12 cellular contexts compared by ENCODE assay signal in genomic region chr2:60366178-60366577, GRCh38.
DNase-seq lines count a peak whose midpoint lies in the region; ATAC-seq and TF ChIP-seq lines count a peak whose summit lies in the region.
"Had no signal": no experiment of that assay in that cellular context is flagged by ENCODE, and none has a peak within 500 bp of the region (broad histone marks: within the 10 kb centered on the region; RNA-seq: fewer than 3 reads in every experiment).

No MANE protein-coding gene starts in this region.

- DNase-seq in NCI-H82 (lab: John Stamatoyannopoulos, UW) (peak; percentile 12), NCI-H82 treated with DMSO at 0.1 percent for 48 hours (lab: John Stamatoyannopoulos, UW; ENCODE audit: unreplicated experiment) (no peak), Peyer's patch (peak in 2 of 3 donors; percentile 69 to 74), smooth muscle cell (lab: John Stamatoyannopoulos, UW; ENCODE audit: unreplicated experiment) (no peak)
- DNase-seq in activated CD4-positive, alpha-beta T cell treated with anti-CD3 and anti-CD28 coated beads for 48 hours: no peak
- no peak for DNase-seq in activated CD4-positive, CD25-positive, alpha-beta regulatory T cell (lab: John Stamatoyannopoulos, UW)
- no peak for DNase-seq in activated naive CD4-positive, alpha-beta T cell treated with Interleukin-2 at 50 U/mL for 16 hours
- DNase-seq: activated CD4-positive, alpha-beta T cell treated with anti-CD3 and anti-CD28 coated beads, Interleukin-2, amount 10 ng/mL, durations not matched to agents 7 days and 5 days; GM23248; NCI-H526 treated with DMSO at 0.1 percent for 48 hours; occipital lobe had no signal

- H3K27me3 ChIP-seq in Peyer's patch (no peaks in the 10 kb centered on the region), smooth muscle cell (ENCODE audit: low read depth) (no peaks in the 10 kb centered on the region)

- TF ChIP-seq POLR2A in Peyer's patch (IDR thresholded peaks at IDR 0.05): no peak

- ATAC-seq in HG02943 (IDR thresholded peaks at IDR 0.05; ENCODE audit: low read depth, unreplicated experiment): peak; percentile 63

- no peak overlapping the region for H2AFZ ChIP-seq in smooth muscle cell (ENCODE audit: low read depth)
- H2AFZ ChIP-seq: GM23248 had no signal

- peak overlapping the region; percentile 43 for H3K4me2 ChIP-seq in smooth muscle cell

- H3K4me1 ChIP-seq in Peyer's patch (peaks cover 0 to 7% (median 0%) of the 10 kb centered on the region in 4 donors), smooth muscle cell (ENCODE audit: low read depth) (no peaks in the 10 kb centered on the region)

- H3K27ac ChIP-seq in Peyer's patch: peak overlapping the region in 1 of 4 donors; percentile 62
- H3K27ac ChIP-seq in smooth muscle cell (ENCODE audit: low read depth): no peak overlapping the region
- H3K27ac ChIP-seq: GM23248 had no signal

- H3K36me3 ChIP-seq in Peyer's patch (no peaks in the 10 kb centered on the region), smooth muscle cell (ENCODE audit: low read depth) (no peaks in the 10 kb centered on the region)

- no peaks in the 10 kb centered on the region for H3F3A ChIP-seq in smooth muscle cell (ENCODE audit: low read depth)

- no peaks in the 10 kb centered on the region for H3K79me2 ChIP-seq in smooth muscle cell (ENCODE audit: low read depth)

- H3K9me3 ChIP-seq in Peyer's patch (no peaks in the 10 kb centered on the region), smooth muscle cell (replicated peaks; ENCODE audit: low read depth) (no peaks in the 10 kb centered on the region)

- no peak overlapping the region for H3K9ac ChIP-seq in smooth muscle cell (ENCODE audit: low read depth)
- H3K9ac ChIP-seq: GM23248 had no signal

- TF ChIP-seq CTCF in Peyer's patch (IDR thresholded peaks at IDR 0.05) (no peak), smooth muscle cell (IDR thresholded peaks at IDR 0.05; ENCODE audit: borderline replicate concordance, insufficient read depth, poor library complexity, severe bottlenecking) (no peak)

- H3K4me3 ChIP-seq in Peyer's patch (no peak overlapping the region), smooth muscle cell (no peak overlapping the region)
- H3K4me3 ChIP-seq: GM23248 had no signal

- H4K20me1 ChIP-seq in smooth muscle cell (ENCODE audit: low read depth): no peaks in the 10 kb centered on the region

- WGBS in smooth muscle cell (ENCODE audit: low lambda C conversion rate): 62% methylated on average over 3 of the region's 3 CpGs

Comparison
In these comparisons a context has a peak if more than half of its experiments do, and no peak if none do; other contexts are left out.
1. DNase-seq: peak in NCI-H82 (single experiment) and Peyer's patch (2 of 3); none in NCI-H82 treated with DMSO at 0.1 percent for 48 hours (single experiment), smooth muscle cell (single experiment), activated CD4-positive, alpha-beta T cell treated with anti-CD3 and anti-CD28 coated beads for 48 hours (single experiment), activated CD4-positive, CD25-positive, alpha-beta regulatory T cell (0 of 4) and activated naive CD4-positive, alpha-beta T cell treated with Interleukin-2 at 50 U/mL for 16 hours (single experiment).